In the genomic region with DNA sequence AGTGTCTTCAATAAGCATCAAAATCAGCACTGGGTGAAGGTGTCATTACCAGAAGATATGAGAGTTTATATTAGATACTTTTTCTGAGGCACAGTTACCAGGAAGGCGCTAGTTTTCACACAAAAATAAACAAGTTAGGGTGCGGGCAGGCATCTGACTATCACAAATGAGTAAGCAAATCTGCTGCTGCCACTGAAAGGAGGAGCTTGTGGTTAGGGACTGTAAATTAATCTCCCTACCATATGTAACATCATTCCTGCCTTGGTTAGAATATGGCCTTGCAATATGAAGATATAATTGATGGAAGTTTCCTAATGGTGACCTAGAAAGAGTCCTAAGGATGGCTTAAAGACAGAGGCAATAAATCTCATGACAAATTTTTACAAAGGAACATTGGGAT, we compare ENCODE assay signal across 1 cellular context.
A peak's percentile ranks its signal among the peaks of the same experiment; 100 is the strongest.
TF ChIP-seq lines count a peak whose summit lies in the region.

No MANE protein-coding gene starts in this region.

TF ChIP-seq in K562, 482 proteins besides CTCF, POLR2A, EP300 and RAD21 (continued from another document and continues in another):
- TF ChIP-seq, protein P1, sequence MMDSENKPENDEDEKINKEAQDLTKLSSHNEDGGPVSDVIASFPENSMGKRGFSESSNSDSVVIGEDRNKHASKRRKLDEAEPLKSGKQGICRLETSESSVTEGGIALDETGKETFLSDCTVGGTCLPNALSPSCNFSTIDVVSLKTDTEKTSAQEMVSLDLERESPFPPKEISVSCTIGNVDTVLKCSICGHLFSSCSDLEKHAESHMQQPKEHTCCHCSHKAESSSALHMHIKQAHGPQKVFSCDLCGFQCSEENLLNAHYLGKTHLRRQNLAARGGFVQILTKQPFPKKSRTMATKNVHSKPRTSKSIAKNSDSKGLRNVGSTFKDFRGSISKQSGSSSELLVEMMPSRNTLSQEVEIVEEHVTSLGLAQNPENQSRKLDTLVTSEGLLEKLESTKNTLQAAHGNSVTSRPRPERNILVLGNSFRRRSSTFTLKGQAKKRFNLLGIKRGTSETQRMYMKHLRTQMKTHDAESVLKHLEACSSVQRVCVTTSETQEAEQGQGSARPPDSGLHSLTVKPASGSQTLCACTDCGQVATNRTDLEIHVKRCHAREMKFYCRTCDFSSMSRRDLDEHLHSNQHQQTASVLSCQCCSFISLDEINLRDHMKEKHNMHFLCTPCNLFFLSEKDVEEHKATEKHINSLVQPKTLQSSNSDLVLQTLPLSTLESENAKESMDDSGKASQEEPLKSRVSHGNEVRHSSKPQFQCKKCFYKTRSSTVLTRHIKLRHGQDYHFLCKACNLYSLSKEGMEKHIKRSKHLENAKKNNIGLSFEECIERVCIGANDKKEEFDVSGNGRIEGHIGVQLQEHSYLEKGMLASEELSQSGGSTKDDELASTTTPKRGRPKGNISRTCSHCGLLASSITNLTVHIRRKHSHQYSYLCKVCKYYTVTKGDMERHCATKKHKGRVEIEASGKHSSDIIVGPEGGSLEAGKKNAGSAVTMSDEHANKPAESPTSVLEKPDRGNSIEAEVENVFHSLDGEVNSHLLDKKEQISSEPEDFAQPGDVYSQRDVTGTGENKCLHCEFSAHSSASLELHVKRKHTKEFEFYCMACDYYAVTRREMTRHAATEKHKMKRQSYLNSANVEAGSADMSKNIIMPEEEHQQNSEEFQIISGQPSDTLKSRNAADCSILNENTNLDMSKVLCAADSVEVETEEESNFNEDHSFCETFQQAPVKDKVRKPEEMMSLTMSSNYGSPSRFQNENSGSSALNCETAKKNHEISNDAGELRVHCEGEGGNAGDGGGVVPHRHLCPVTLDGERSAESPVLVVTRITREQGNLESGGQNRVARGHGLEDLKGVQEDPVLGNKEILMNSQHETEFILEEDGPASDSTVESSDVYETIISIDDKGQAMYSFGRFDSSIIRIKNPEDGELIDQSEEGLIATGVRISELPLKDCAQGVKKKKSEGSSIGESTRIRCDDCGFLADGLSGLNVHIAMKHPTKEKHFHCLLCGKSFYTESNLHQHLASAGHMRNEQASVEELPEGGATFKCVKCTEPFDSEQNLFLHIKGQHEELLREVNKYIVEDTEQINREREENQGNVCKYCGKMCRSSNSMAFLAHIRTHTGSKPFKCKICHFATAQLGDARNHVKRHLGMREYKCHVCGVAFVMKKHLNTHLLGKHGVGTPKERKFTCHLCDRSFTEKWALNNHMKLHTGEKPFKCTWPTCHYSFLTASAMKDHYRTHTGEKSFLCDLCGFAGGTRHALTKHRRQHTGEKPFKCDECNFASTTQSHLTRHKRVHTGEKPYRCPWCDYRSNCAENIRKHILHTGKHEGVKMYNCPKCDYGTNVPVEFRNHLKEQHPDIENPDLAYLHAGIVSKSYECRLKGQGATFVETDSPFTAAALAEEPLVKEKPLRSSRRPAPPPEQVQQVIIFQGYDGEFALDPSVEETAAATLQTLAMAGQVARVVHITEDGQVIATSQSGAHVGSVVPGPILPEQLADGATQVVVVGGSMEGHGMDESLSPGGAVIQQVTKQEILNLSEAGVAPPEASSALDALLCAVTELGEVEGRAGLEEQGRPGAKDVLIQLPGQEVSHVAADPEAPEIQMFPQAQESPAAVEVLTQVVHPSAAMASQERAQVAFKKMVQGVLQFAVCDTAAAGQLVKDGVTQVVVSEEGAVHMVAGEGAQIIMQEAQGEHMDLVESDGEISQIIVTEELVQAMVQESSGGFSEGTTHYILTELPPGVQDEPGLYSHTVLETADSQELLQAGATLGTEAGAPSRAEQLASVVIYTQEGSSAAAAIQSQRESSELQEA (IDR thresholded peaks at IDR 0.05; ENCODE audit: low read depth), result no peak
- TF ChIP-seq NCOA1 (IDR thresholded peaks at IDR 0.05; ENCODE audit: low read depth) (peak; percentile 18; the same call in 1 of the 2 replicates), ZNF212 (CRISPR knock-in tag; IDR thresholded peaks at IDR 0.05) (no peak), ILF3 (IDR thresholded peaks at IDR 0.05; ENCODE audit: borderline replicate concordance) (no peak), IRF2 (CRISPR knock-in tag; IDR thresholded peaks at IDR 0.05) (no peak), ZNF174 (CRISPR knock-in tag; IDR thresholded peaks at IDR 0.05) (no peak), XRCC4 (IDR thresholded peaks at IDR 0.05; ENCODE audit: extremely low read depth, insufficient read depth, insufficient read length) (no peak), ZNF699 (CRISPR knock-in tag; IDR thresholded peaks at IDR 0.05; ENCODE audit: insufficient replicate concordance) (no peak), CCNT2 (IDR thresholded peaks at IDR 0.05; ENCODE audit: borderline replicate concordance, extremely low read depth, insufficient read length, low read depth, low read length) (no peak), GABPA (tag; conservative IDR thresholded peaks at IDR 0.05; ENCODE audit: low read depth) (no peak), ZNF57 (CRISPR knock-in tag; IDR thresholded peaks at IDR 0.05) (no peak), RAD51 (IDR thresholded peaks at IDR 0.05; ENCODE audit: borderline replicate concordance, low read depth) (no peak), PCBP2 (IDR thresholded peaks at IDR 0.05; ENCODE audit: low read depth, low read length, poor library complexity, severe bottlenecking) (no peak), MED1 (CRISPR knock-in tag; IDR thresholded peaks at IDR 0.05; ENCODE audit: borderline replicate concordance) (no peak), BCOR (IDR thresholded peaks at IDR 0.05) (no peak), PHB (CRISPR knock-in tag; IDR thresholded peaks at IDR 0.05) (no peak), CXXC5 (CRISPR knock-in tag; IDR thresholded peaks at IDR 0.05) (no peak), PTRF (tag; IDR thresholded peaks at IDR 0.05) (no peak), POU5F1 (IDR thresholded peaks at IDR 0.05; ENCODE audit: borderline replicate concordance, low read depth, low read length, partially characterized antibody) (no peak), ZNF232 (CRISPR knock-in tag; IDR thresholded peaks at IDR 0.05) (no peak)
- TF ChIP-seq, protein P2, sequence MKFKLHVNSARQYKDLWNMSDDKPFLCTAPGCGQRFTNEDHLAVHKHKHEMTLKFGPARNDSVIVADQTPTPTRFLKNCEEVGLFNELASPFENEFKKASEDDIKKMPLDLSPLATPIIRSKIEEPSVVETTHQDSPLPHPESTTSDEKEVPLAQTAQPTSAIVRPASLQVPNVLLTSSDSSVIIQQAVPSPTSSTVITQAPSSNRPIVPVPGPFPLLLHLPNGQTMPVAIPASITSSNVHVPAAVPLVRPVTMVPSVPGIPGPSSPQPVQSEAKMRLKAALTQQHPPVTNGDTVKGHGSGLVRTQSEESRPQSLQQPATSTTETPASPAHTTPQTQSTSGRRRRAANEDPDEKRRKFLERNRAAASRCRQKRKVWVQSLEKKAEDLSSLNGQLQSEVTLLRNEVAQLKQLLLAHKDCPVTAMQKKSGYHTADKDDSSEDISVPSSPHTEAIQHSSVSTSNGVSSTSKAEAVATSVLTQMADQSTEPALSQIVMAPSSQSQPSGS (CRISPR knock-in tag; IDR thresholded peaks at IDR 0.05), result no peak
- TF ChIP-seq, protein P3, sequence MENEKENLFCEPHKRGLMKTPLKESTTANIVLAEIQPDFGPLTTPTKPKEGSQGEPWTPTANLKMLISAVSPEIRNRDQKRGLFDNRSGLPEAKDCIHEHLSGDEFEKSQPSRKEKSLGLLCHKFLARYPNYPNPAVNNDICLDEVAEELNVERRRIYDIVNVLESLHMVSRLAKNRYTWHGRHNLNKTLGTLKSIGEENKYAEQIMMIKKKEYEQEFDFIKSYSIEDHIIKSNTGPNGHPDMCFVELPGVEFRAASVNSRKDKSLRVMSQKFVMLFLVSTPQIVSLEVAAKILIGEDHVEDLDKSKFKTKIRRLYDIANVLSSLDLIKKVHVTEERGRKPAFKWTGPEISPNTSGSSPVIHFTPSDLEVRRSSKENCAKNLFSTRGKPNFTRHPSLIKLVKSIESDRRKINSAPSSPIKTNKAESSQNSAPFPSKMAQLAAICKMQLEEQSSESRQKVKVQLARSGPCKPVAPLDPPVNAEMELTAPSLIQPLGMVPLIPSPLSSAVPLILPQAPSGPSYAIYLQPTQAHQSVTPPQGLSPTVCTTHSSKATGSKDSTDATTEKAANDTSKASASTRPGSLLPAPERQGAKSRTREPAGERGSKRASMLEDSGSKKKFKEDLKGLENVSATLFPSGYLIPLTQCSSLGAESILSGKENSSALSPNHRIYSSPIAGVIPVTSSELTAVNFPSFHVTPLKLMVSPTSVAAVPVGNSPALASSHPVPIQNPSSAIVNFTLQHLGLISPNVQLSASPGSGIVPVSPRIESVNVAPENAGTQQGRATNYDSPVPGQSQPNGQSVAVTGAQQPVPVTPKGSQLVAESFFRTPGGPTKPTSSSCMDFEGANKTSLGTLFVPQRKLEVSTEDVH (IDR thresholded peaks at IDR 0.05; ENCODE audit: low read depth, partially characterized antibody), result no peak
- TF ChIP-seq, protein P4, sequence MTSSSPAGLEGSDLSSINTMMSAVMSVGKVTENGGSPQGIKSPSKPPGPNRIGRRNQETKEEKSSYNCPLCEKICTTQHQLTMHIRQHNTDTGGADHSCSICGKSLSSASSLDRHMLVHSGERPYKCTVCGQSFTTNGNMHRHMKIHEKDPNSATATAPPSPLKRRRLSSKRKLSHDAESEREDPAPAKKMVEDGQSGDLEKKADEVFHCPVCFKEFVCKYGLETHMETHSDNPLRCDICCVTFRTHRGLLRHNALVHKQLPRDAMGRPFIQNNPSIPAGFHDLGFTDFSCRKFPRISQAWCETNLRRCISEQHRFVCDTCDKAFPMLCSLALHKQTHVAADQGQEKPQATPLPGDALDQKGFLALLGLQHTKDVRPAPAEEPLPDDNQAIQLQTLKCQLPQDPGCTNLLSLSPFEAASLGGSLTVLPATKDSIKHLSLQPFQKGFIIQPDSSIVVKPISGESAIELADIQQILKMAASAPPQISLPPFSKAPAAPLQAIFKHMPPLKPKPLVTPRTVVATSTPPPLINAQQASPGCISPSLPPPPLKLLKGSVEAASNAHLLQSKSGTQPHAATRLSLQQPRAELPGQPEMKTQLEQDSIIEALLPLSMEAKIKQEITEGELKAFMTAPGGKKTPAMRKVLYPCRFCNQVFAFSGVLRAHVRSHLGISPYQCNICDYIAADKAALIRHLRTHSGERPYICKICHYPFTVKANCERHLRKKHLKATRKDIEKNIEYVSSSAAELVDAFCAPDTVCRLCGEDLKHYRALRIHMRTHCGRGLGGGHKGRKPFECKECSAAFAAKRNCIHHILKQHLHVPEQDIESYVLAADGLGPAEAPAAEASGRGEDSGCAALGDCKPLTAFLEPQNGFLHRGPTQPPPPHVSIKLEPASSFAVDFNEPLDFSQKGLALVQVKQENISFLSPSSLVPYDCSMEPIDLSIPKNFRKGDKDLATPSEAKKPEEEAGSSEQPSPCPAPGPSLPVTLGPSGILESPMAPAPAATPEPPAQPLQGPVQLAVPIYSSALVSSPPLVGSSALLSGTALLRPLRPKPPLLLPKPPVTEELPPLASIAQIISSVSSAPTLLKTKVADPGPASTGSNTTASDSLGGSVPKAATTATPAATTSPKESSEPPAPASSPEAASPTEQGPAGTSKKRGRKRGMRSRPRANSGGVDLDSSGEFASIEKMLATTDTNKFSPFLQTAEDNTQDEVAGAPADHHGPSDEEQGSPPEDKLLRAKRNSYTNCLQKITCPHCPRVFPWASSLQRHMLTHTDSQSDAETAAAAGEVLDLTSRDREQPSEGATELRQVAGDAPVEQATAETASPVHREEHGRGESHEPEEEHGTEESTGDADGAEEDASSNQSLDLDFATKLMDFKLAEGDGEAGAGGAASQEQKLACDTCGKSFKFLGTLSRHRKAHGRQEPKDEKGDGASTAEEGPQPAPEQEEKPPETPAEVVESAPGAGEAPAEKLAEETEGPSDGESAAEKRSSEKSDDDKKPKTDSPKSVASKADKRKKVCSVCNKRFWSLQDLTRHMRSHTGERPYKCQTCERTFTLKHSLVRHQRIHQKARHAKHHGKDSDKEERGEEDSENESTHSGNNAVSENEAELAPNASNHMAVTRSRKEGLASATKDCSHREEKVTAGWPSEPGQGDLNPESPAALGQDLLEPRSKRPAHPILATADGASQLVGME (CRISPR knock-in tag; IDR thresholded peaks at IDR 0.05), result no peak
- TF ChIP-seq, protein P5, sequence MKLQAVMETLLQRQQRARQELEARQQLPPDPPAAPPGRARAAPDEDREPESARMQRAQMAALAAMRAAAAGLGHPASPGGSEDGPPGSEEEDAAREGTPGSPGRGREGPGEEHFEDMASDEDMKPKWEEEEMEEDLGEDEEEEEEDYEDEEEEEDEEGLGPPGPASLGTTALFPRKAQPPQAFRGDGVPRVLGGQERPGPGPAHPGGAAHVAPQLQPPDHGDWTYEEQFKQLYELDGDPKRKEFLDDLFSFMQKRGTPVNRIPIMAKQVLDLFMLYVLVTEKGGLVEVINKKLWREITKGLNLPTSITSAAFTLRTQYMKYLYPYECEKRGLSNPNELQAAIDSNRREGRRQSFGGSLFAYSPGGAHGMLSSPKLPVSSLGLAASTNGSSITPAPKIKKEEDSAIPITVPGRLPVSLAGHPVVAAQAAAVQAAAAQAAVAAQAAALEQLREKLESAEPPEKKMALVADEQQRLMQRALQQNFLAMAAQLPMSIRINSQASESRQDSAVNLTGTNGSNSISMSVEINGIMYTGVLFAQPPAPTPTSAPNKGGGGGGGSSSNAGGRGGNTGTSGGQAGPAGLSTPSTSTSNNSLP (IDR thresholded peaks at IDR 0.05; ENCODE audit: borderline replicate concordance, low read depth, low read length), result peak; percentile 86
- TF ChIP-seq, protein P6, sequence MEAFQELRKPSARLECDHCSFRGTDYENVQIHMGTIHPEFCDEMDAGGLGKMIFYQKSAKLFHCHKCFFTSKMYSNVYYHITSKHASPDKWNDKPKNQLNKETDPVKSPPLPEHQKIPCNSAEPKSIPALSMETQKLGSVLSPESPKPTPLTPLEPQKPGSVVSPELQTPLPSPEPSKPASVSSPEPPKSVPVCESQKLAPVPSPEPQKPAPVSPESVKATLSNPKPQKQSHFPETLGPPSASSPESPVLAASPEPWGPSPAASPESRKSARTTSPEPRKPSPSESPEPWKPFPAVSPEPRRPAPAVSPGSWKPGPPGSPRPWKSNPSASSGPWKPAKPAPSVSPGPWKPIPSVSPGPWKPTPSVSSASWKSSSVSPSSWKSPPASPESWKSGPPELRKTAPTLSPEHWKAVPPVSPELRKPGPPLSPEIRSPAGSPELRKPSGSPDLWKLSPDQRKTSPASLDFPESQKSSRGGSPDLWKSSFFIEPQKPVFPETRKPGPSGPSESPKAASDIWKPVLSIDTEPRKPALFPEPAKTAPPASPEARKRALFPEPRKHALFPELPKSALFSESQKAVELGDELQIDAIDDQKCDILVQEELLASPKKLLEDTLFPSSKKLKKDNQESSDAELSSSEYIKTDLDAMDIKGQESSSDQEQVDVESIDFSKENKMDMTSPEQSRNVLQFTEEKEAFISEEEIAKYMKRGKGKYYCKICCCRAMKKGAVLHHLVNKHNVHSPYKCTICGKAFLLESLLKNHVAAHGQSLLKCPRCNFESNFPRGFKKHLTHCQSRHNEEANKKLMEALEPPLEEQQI (IDR thresholded peaks at IDR 0.05), result 0 out of 2 replicates have a peak, but pooled peaks have one; percentile 49
- TF ChIP-seq, protein P7, sequence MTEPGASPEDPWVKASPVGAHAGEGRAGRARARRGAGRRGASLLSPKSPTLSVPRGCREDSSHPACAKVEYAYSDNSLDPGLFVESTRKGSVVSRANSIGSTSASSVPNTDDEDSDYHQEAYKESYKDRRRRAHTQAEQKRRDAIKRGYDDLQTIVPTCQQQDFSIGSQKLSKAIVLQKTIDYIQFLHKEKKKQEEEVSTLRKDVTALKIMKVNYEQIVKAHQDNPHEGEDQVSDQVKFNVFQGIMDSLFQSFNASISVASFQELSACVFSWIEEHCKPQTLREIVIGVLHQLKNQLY (CRISPR knock-in tag; conservative IDR thresholded peaks at IDR 0.05), result no peak
- TF ChIP-seq, protein P8, sequence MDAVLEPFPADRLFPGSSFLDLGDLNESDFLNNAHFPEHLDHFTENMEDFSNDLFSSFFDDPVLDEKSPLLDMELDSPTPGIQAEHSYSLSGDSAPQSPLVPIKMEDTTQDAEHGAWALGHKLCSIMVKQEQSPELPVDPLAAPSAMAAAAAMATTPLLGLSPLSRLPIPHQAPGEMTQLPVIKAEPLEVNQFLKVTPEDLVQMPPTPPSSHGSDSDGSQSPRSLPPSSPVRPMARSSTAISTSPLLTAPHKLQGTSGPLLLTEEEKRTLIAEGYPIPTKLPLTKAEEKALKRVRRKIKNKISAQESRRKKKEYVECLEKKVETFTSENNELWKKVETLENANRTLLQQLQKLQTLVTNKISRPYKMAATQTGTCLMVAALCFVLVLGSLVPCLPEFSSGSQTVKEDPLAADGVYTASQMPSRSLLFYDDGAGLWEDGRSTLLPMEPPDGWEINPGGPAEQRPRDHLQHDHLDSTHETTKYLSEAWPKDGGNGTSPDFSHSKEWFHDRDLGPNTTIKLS (IDR thresholded peaks at IDR 0.05; ENCODE audit: borderline replicate concordance, low read depth), result no peak
